Comparison of ENCODE assay signal across 8 cellular contexts in genomic region chr10:6678211-6678803, GRCh38.
DNase-seq lines count a peak whose midpoint lies in the region; ATAC-seq and TF ChIP-seq lines count a peak whose summit lies in the region.

No MANE protein-coding gene starts in this region.

- H4K20me1 ChIP-seq in PC-3 (ENCODE audit: low read length), result no peaks in the 10 kb centered on the region

- BruUV-seq in PC-3 (replicated peaks; lab: Mats Ljungman, UMichigan), result no TSS peak

- no peaks in the 10 kb centered on the region for H3K9me2 ChIP-seq in PC-3 (replicated peaks; ENCODE audit: low read length)

- no peaks in the 10 kb centered on the region for H3F3A ChIP-seq in PC-3 (ENCODE audit: low read length, unreplicated experiment)

- DNase-seq in PC-3, result peak; percentile 31
- peak; percentile 62 to 73 for DNase-seq in activated T-cell treated with anti-CD3 and anti-CD28 coated beads, Interleukin-2, amount 50 U/mL, for 72 hours
- peak; percentile 23 for DNase-seq in foreskin melanocyte
- DNase-seq in pons (ENCODE audit: low spot score), result peak; percentile 54
- DNase-seq in ureter (ENCODE audit: low spot score), result peak; percentile 52

- H3K4me3 Mint-ChIP-seq in activated T-cell treated with anti-CD3 and anti-CD28 coated beads, Interleukin-2, amount 50 U/mL, for 72 hours, result peak overlapping the region in 1 of 2 donors; percentile 65

- H3K27ac Mint-ChIP-seq in activated T-cell treated with anti-CD3 and anti-CD28 coated beads, Interleukin-2, amount 50 U/mL, for 72 hours, result no peak overlapping the region

- H3K27me3 Mint-ChIP-seq in activated T-cell treated with anti-CD3 and anti-CD28 coated beads, Interleukin-2, amount 50 U/mL, for 72 hours (ENCODE audit: low read depth), result peaks cover 26% of the 10 kb centered on the region

- H3K36me3 ChIP-seq in PC-3 (ENCODE audit: low read depth, low read length), result no peaks in the 10 kb centered on the region

- H3K27ac ChIP-seq in PC-3 (ENCODE audit: low read length), result no peak overlapping the region

- H2AFZ ChIP-seq in PC-3 (ENCODE audit: low read length), result no peak overlapping the region

- H3K4me1 ChIP-seq in PC-3 (ENCODE audit: insufficient read depth, low read length), result no peaks in the 10 kb centered on the region

- CTCF ChIA-PET in PC-3 (lab: Charles Lee), result no interaction called here

- H3K4me1 Mint-ChIP-seq in activated T-cell treated with anti-CD3 and anti-CD28 coated beads, Interleukin-2, amount 50 U/mL, for 72 hours (ENCODE audit: low read depth), result peaks cover 11% of the 10 kb centered on the region

- no peaks in the 10 kb centered on the region for H3K36me3 Mint-ChIP-seq in activated T-cell treated with anti-CD3 and anti-CD28 coated beads, Interleukin-2, amount 50 U/mL, for 72 hours (ENCODE audit: insufficient read depth in 2 of 2)

- intact Hi-C loops in PC-3 (cut with micrococcal nuclease), result no loop called here

- no peak overlapping the region for H3K4me2 ChIP-seq in PC-3 (ENCODE audit: low read length)

- H3K4me3 ChIP-seq in PC-3 (ENCODE audit: low read length), result no peak overlapping the region

- H3K9ac ChIP-seq in PC-3 (ENCODE audit: low read length), result no peak overlapping the region

- TF ChIP-seq CTCF in GM12874 (IDR thresholded peaks at IDR 0.05; ENCODE audit: insufficient read depth, low read depth, low read length) (peak; percentile 66), PC-3 (conservative IDR thresholded peaks at IDR 0.05; ENCODE audit: low read depth, low read length) (peak; percentile 67)

- no peaks in the 10 kb centered on the region for H3K9me3 ChIP-seq in PC-3 (ENCODE audit: low read length)

- no peaks in the 10 kb centered on the region for H3K9me3 Mint-ChIP-seq in activated T-cell treated with anti-CD3 and anti-CD28 coated beads, Interleukin-2, amount 50 U/mL, for 72 hours

- H3K27me3 ChIP-seq in PC-3 (ENCODE audit: low read length), result peaks cover 42% of the 10 kb centered on the region

- no peaks in the 10 kb centered on the region for H3K79me2 ChIP-seq in PC-3 (ENCODE audit: low read length)

- POLR2A ChIA-PET in PC-3 (lab: Charles Lee; ENCODE audit: unreplicated experiment), result no interaction called here

- no peak for ATAC-seq in PC-3
- ATAC-seq in activated T-cell treated with anti-CD3 and anti-CD28 coated beads, Interleukin-2, amount 50 U/mL, for 72 hours (replicated peaks in 1 of 2), result peak in 1 of 2 donors; percentile 64
- no peak for ATAC-seq in HG03521 (IDR thresholded peaks at IDR 0.05; ENCODE audit: unreplicated experiment)
- no peak for ATAC-seq in HG03354 (IDR thresholded peaks at IDR 0.05; ENCODE audit: poor library complexity, severe bottlenecking, unreplicated experiment)
